Comparison of ENCODE assay signal across 9 cellular contexts in genomic region chr11:58654079-58654907, GRCh38. TPM values are rescaled to one million over a fixed set of nuclear protein-coding genes. Genes with fewer than 3 reads are reported as not detected.
DNase-seq lines count a peak whose midpoint lies in the region; ATAC-seq, FAIRE-seq and TF ChIP-seq lines count a peak whose summit lies in the region.
"Had no signal": no experiment of that assay in that cellular context is flagged by ENCODE, and none has a peak within 500 bp of the region (broad histone marks: within the 10 kb centered on the region; RNA-seq: fewer than 3 reads in every experiment).

No MANE protein-coding gene starts in this region.

- POLR2A ChIA-PET in naive thymus-derived CD8-positive, alpha-beta T cell (lab: Charles Lee): no interaction called here

- H3K4me3 ChIP-seq in NT2/D1 (ENCODE audit: insufficient read length, low read depth): no peak overlapping the region

- H3K9me3 ChIP-seq in NT2/D1 (ENCODE audit: insufficient read depth, low read length): no peaks in the 10 kb centered on the region; the same call in 1 of the 2 replicates

- no peak overlapping the region for H3K9ac ChIP-seq in NT2/D1 (ENCODE audit: insufficient read length, low read depth)

- peaks cover 3 to 11% (median 6%) of the 10 kb centered on the region in 4 donors for H3K4me1 Mint-ChIP-seq in naive thymus-derived CD8-positive, alpha-beta T cell
- H3K4me1 Mint-ChIP-seq in stimulated activated effector memory CD8-positive, alpha-beta T cell treated with anti-CD3 and anti-CD28 coated beads, Interleukin-12 subunit alpha, Interleukin-12 subunit beta, amount 100 ng/mL, for 72 hours: peaks cover 6% of the 10 kb centered on the region

- H3K27me3 Mint-ChIP-seq in naive thymus-derived CD8-positive, alpha-beta T cell: peaks cover 0 to 4% (median 0%) of the 10 kb centered on the region in 5 donors

- H3K4me1 ChIP-seq in NT2/D1 (ENCODE audit: insufficient read depth, insufficient read length): no peaks in the 10 kb centered on the region

- TF ChIP-seq CTCF in D721Med (IDR thresholded peaks at IDR 0.05; ENCODE audit: insufficient read depth, missing control alignments): peak; percentile 91
- peak; percentile 98 for TF ChIP-seq CTCF in GM20000 (IDR thresholded peaks at IDR 0.05; ENCODE audit: extremely low read depth, missing control alignments)

- H3K36me3 Mint-ChIP-seq in naive thymus-derived CD8-positive, alpha-beta T cell: peaks cover 0 to 6% (median 0%) of the 10 kb centered on the region in 3 donors
- H3K36me3 Mint-ChIP-seq in stimulated activated effector memory CD8-positive, alpha-beta T cell treated with anti-CD3 and anti-CD28 coated beads, Interleukin-12 subunit alpha, Interleukin-12 subunit beta, amount 100 ng/mL, for 72 hours: peaks cover 4% of the 10 kb centered on the region

- no peak for FAIRE-seq in D721Med (lab: Jason Lieb, UNC)
- FAIRE-seq: colon had no signal

- H3K36me3 ChIP-seq in NT2/D1 (ENCODE audit: insufficient read depth, insufficient read length, low read length): no peaks in the 10 kb centered on the region

- no peak overlapping the region for H3K4me3 Mint-ChIP-seq in naive thymus-derived CD8-positive, alpha-beta T cell
- no peak overlapping the region for H3K4me3 Mint-ChIP-seq in stimulated activated effector memory CD8-positive, alpha-beta T cell treated with anti-CD3 and anti-CD28 coated beads, Interleukin-12 subunit alpha, Interleukin-12 subunit beta, amount 100 ng/mL, for 72 hours

- H3K9me3 Mint-ChIP-seq in naive thymus-derived CD8-positive, alpha-beta T cell: peaks cover 0 to 3% (median 0%) of the 10 kb centered on the region in 9 donors
- H3K9me3 Mint-ChIP-seq in stimulated activated effector memory CD8-positive, alpha-beta T cell treated with anti-CD3 and anti-CD28 coated beads, Interleukin-12 subunit alpha, Interleukin-12 subunit beta, amount 100 ng/mL, for 72 hours: no peaks in the 10 kb centered on the region

- DNase-seq in D721Med (ENCODE audit: insufficient read length, low spot score) (no peak), GM20000 (ENCODE audit: low spot score) (peak; percentile 63), NT2/D1 (ENCODE audit: low read depth, low spot score) (peak; percentile 60)
- peak; percentile 87 for DNase-seq in activated CD8-positive, alpha-beta memory T cell treated with anti-CD3 and anti-CD28 coated beads, Interleukin-2, amount 50 U/mL, for 48 hours
- DNase-seq in naive thymus-derived CD8-positive, alpha-beta T cell: peak; percentile 63 to 89 (median 72)
- peak; percentile 65 to 78 for DNase-seq in stimulated activated effector memory CD8-positive, alpha-beta T cell treated with anti-CD3 and anti-CD28 coated beads, Interleukin-12 subunit alpha, Interleukin-12 subunit beta, amount 100 ng/mL, for 72 hours (ENCODE audit: low spot score in 2 of 2)

- no peaks in the 10 kb centered on the region for H3K27me3 ChIP-seq in NT2/D1 (ENCODE audit: insufficient read depth, insufficient read length)

- H3K27ac Mint-ChIP-seq in naive thymus-derived CD8-positive, alpha-beta T cell: peak overlapping the region in 1 of 10 donors; percentile 12
- no peak overlapping the region for H3K27ac Mint-ChIP-seq in stimulated activated effector memory CD8-positive, alpha-beta T cell treated with anti-CD3 and anti-CD28 coated beads, Interleukin-12 subunit alpha, Interleukin-12 subunit beta, amount 100 ng/mL, for 72 hours

- peak; percentile 81 for ATAC-seq in HG03565 (IDR thresholded peaks at IDR 0.05; ENCODE audit: unreplicated experiment)
- ATAC-seq in esophagus mucosa: peak; percentile 88
- ATAC-seq in naive thymus-derived CD8-positive, alpha-beta T cell: peak; percentile 100
- ATAC-seq in stimulated activated effector memory CD8-positive, alpha-beta T cell treated with anti-CD3 and anti-CD28 coated beads, Interleukin-12 subunit alpha, Interleukin-12 subunit beta, amount 100 ng/mL, for 72 hours: peak; percentile 95

RNA-seq across cellular contexts. Expression of gene CNTF, which starts 31.8 kb away (rescaled TPM):
- 0.76 TPM for total RNA-seq in esophagus mucosa
- total RNA-seq in naive thymus-derived CD8-positive, alpha-beta T cell: 1 to 10 TPM; 2.9 to 3.0 TPM
- polyA plus RNA-seq in naive thymus-derived CD8-positive, alpha-beta T cell: under 1 TPM in 2 of 3 donors, not detected in 1; 0.15 to 0.28 TPM
